ENCODE assay signal across 8 cellular contexts in genomic region chr13:27270594-27271520, GRCh38. TPM values are rescaled to one million over a fixed set of nuclear protein-coding genes. Genes with fewer than 3 reads are reported as not detected.
DNase-seq lines count a peak whose midpoint lies in the region; ATAC-seq and TF ChIP-seq lines count a peak whose summit lies in the region.

Gene RASL11A (plus strand): TSS chr13:27270830. CDS start chr13:27270945, 115 bp downstream.

- peak within 1 kb of the TSS; percentile 61 for H3K4me3 ChIP-seq in epithelial cell of esophagus (ENCODE audit: low read length)
- peak within 1 kb of the TSS; percentile 65 for H3K4me3 ChIP-seq in mucosa of descending colon

- no peaks in the 10 kb centered on the region for H3K9me3 ChIP-seq in mucosa of descending colon

- H3K36me3 ChIP-seq in mucosa of descending colon (ENCODE audit: low read depth): no peaks in the 10 kb centered on the region

- DNase-seq in CD1c-positive myeloid dendritic cell (ENCODE audit: extremely low spot score): peak; percentile 84
- DNase-seq in GM19238 (ENCODE audit: insufficient read length, low spot score): peak; percentile 77
- DNase-seq in NOMO-1 treated with dmso at 0.1 percent for 144 hours (lab: John Stamatoyannopoulos, UW; ENCODE audit: unreplicated experiment): peak; percentile 77
- DNase-seq in activated T-cell treated with anti-CD3 and anti-CD28 coated beads for 48 hours (ENCODE audit: low read depth): peak; percentile 69
- peak; percentile 85 for DNase-seq in epithelial cell of esophagus (ENCODE audit: low read depth)
- DNase-seq in mucosa of descending colon: peak; percentile 85 to 93 (median 92)
- peak; percentile 65 for DNase-seq in stimulated activated CD8-positive, alpha-beta memory T cell treated with anti-CD3 and anti-CD28 coated beads, Interleukin-4, amount 100 ng/mL, for 24 hours (ENCODE audit: low read depth)

- ATAC-seq in HG03432 (IDR thresholded peaks at IDR 0.05; ENCODE audit: unreplicated experiment) (peak; percentile 90), mucosa of descending colon (peak; percentile 96)

- intact Hi-C loops in mucosa of descending colon (cut with DNase I, micrococcal nuclease): loop anchor here (10.0 kb wide), 2 partner anchors 84 to 286 kb away; no protein-coding TSS in a partner anchor

- TF ChIP-seq CTCF in epithelial cell of esophagus (IDR thresholded peaks at IDR 0.05; ENCODE audit: insufficient read depth, low read depth, low read length, missing control alignments) (peak; percentile 40), mucosa of descending colon (IDR thresholded peaks at IDR 0.05) (peak; percentile 94)

- peaks cover 15% of the 10 kb centered on the region for H3K4me1 ChIP-seq in mucosa of descending colon (ENCODE audit: low read depth)

RNA-seq across cellular contexts. Expression of gene RASL11A, which starts in this region (rescaled TPM):
- 10 to 100 TPM; 27.0 to 75.0 (median 34.9) TPM for total RNA-seq in mucosa of descending colon

Comparison
In these comparisons a context has a peak if more than half of its experiments do, and no peak if none do; other contexts are left out.
1. Peak in every context shown above with its lines: DNase-seq, ATAC-seq and H3K4me3 ChIP-seq.